In genomic region chrX:15497865-15498264, GRCh38 we compare ENCODE assay signal across 8 cellular contexts. TPM values are rescaled to one million over a fixed set of nuclear protein-coding genes. Genes with fewer than 3 reads are reported as not detected.
A peak's percentile ranks its signal among the peaks of the same experiment; 100 is the strongest.
DNase-seq lines count a peak whose midpoint lies in the region; ATAC-seq, FAIRE-seq and TF ChIP-seq lines count a peak whose summit lies in the region.

No MANE protein-coding gene starts in this region.

- no peak for ATAC-seq in HG02884 (IDR thresholded peaks at IDR 0.05; ENCODE audit: unreplicated experiment)

- no peaks in the 10 kb centered on the region for H3K4me1 ChIP-seq in astrocyte (ENCODE audit: insufficient read depth, low read length)
- no peaks in the 10 kb centered on the region for H3K4me1 ChIP-seq in iPS DF 6.9 (ENCODE audit: control insufficient read depth, insufficient read depth, low read length)

- peak; percentile 58 for TF ChIP-seq CTCF in astrocyte (IDR thresholded peaks at IDR 0.05; ENCODE audit: insufficient read depth, low read depth, low read length)

- H3K4me3 ChIP-seq in astrocyte (ENCODE audit: insufficient read depth, low read depth, low read length) (no peak overlapping the region), iPS DF 6.9 (ENCODE audit: low read length) (no peak overlapping the region)

- H3K4me1 Mint-ChIP-seq in astrocyte (ENCODE audit: low read depth, unreplicated experiment): no peaks in the 10 kb centered on the region

- peak; percentile 59 for FAIRE-seq in astrocyte (lab: Jason Lieb, UNC)

- H3K9me3 Mint-ChIP-seq in astrocyte (ENCODE audit: unreplicated experiment): no peaks in the 10 kb centered on the region

- H4K20me1 ChIP-seq in astrocyte (ENCODE audit: insufficient read depth, low read length): no peaks in the 10 kb centered on the region

- DNase-seq in NCI-H524 (lab: John Stamatoyannopoulos, UW): peak; percentile 37 to 71
- DNase-seq in NCI-H524 treated with DMSO at 0.1 percent for 48 hours (lab: John Stamatoyannopoulos, UW): no peak
- DNase-seq in NAMALWA (ENCODE audit: low spot score): peak; percentile 68
- DNase-seq in T follicular helper cell (ENCODE audit: low read depth): peak; percentile 31
- no peak for DNase-seq in astrocyte (ENCODE audit: low read depth)
- DNase-seq in iPS DF 6.9 (ENCODE audit: low read depth, low spot score): peak; percentile 16
- DNase-seq in stimulated activated CD4-positive, alpha-beta T cell treated with anti-CD3 and anti-CD28 coated beads, Interleukin-4, amount 100 ng/mL, for 1 hour: peak; percentile 39

- H3K27ac Mint-ChIP-seq in astrocyte (ENCODE audit: unreplicated experiment): no peak overlapping the region

- no peaks in the 10 kb centered on the region for H3K79me2 ChIP-seq in astrocyte (ENCODE audit: insufficient read depth, low read length)

- H3K36me3 ChIP-seq in astrocyte (ENCODE audit: insufficient read depth, low read length) (no peaks in the 10 kb centered on the region), iPS DF 6.9 (ENCODE audit: control insufficient read depth, insufficient read depth, low read length) (no peaks in the 10 kb centered on the region)

- no peak overlapping the region for H3K4me2 ChIP-seq in astrocyte (ENCODE audit: low read length)

- no peak overlapping the region for H3K4me3 Mint-ChIP-seq in astrocyte (ENCODE audit: unreplicated experiment)

- no peak overlapping the region for H2AFZ ChIP-seq in astrocyte (ENCODE audit: low read depth, low read length)

- H3K9me3 ChIP-seq in astrocyte (ENCODE audit: insufficient read depth, low read depth, low read length): no peaks in the 10 kb centered on the region
- H3K9me3 ChIP-seq in iPS DF 6.9 (ENCODE audit: control insufficient read depth, insufficient read depth, low read length): no peaks in the 10 kb centered on the region

- no peaks in the 10 kb centered on the region for H3K27me3 Mint-ChIP-seq in astrocyte (ENCODE audit: low read depth, unreplicated experiment)

- H3K36me3 Mint-ChIP-seq in astrocyte (ENCODE audit: low read depth, unreplicated experiment): no peaks in the 10 kb centered on the region

- no CpG with 5 or more reads among the region's 4 CpGs for WGBS in iPS DF 6.9 (ENCODE audit: insufficient coverage, insufficient read length)

- H3K27me3 ChIP-seq in astrocyte (ENCODE audit: insufficient read depth, low read length) (peaks cover 2% of the 10 kb centered on the region), iPS DF 6.9 (ENCODE audit: control insufficient read depth, insufficient read depth, low read length) (no peaks in the 10 kb centered on the region)

- no peak overlapping the region for H3K27ac ChIP-seq in astrocyte (ENCODE audit: low read depth, low read length)
- no peak overlapping the region for H3K27ac ChIP-seq in iPS DF 6.9 (ENCODE audit: low read length)

- no peak overlapping the region for H3K9ac ChIP-seq in astrocyte (ENCODE audit: low read length)

RNA-seq across cellular contexts. Expression of gene BMX, which starts 2.7 kb away (rescaled TPM):
- total RNA-seq in astrocyte: not detected in 2 replicates

RNA-seq across cellular contexts. Expression of gene PIR, which starts 4.7 kb away (rescaled TPM):
- total RNA-seq in astrocyte: 5.0 and 5.5 TPM in 2 replicates

Comparison
In these comparisons a context has a peak if more than half of its experiments do, and no peak if none do; other contexts are left out.
1. DNase-seq: peak in NCI-H524 (2 of 2), NAMALWA (single experiment), T follicular helper cell (single experiment), iPS DF 6.9 (single experiment) and stimulated activated CD4-positive, alpha-beta T cell treated with anti-CD3 and anti-CD28 coated beads, Interleukin-4, amount 100 ng/mL, for 1 hour (single experiment); none in NCI-H524 treated with DMSO at 0.1 percent for 48 hours (single experiment) and astrocyte (single experiment).